8 cellular contexts compared by ENCODE assay signal in genomic region chr16:74605746-74606520, GRCh38. TPM values are rescaled to one million over a fixed set of nuclear protein-coding genes. Genes with fewer than 3 reads are reported as not detected.
DNase-seq lines count a peak whose midpoint lies in the region; ATAC-seq and TF ChIP-seq lines count a peak whose summit lies in the region.

No MANE protein-coding gene starts in this region.

- CTCF ChIA-PET in BJ (lab: Yijun Ruan, JAX) = interaction anchor here (1.8 kb wide), 1 partner anchor 17 kb away, joined by 9 read pairs; no protein-coding TSS in a partner anchor

- no peak for ATAC-seq in activated T-cell treated with anti-CD3 and anti-CD28 coated beads, Interleukin-2, amount 50 U/mL, for 72 hours (replicated peaks in 1 of 2)
- ATAC-seq in right cardiac atrium = no peak

- H3K23me2 ChIP-seq in H9 (ENCODE audit: insufficient read length, low read depth, low read length, poor library complexity, severe bottlenecking) = peaks cover 8% of the 10 kb centered on the region

- H3K4me3 ChIP-seq in BJ (ENCODE audit: low read depth, low read length) (peak overlapping the region; percentile 93), right cardiac atrium (ENCODE audit: low read length) (peak overlapping the region; percentile 77), skeletal muscle cell (ENCODE audit: low read depth, low read length) (peak overlapping the region; percentile 89)

- H3K4me3 Mint-ChIP-seq in H9 = peak overlapping the region; percentile 97 to 98
- H3K4me3 Mint-ChIP-seq in activated T-cell treated with anti-CD3 and anti-CD28 coated beads, Interleukin-2, amount 50 U/mL, for 72 hours = peak overlapping the region; percentile 97 to 98

- peaks cover 2 to 5% (median 4%) of the 10 kb centered on the region in 3 experiments; a peak in 5 of 7 replicates for H3K36me3 Mint-ChIP-seq in H9 (ENCODE audit: insufficient read depth in 1 of 3, low read depth in 3 of 3)
- H3K36me3 Mint-ChIP-seq in activated T-cell treated with anti-CD3 and anti-CD28 coated beads, Interleukin-2, amount 50 U/mL, for 72 hours (ENCODE audit: insufficient read depth in 2 of 2) = peaks cover 4% of the 10 kb centered on the region in 2 donors

- peaks cover 29% of the 10 kb centered on the region; the same call in 1 of the 2 replicates for H3K79me2 ChIP-seq in H9 (ENCODE audit: insufficient read depth, low read length)

- H2BK5ac ChIP-seq in H9 (ENCODE audit: insufficient read length, low read length) = peak overlapping the region; percentile 21

- no peaks in the 10 kb centered on the region for H4K20me1 ChIP-seq in H9 (ENCODE audit: control insufficient read depth, insufficient read depth, insufficient read length)

- peak overlapping the region; percentile 95 for H3K9ac ChIP-seq in H9 (ENCODE audit: extremely low read depth, insufficient read length, low read length)

- peak overlapping the region; percentile 25 for H4K5ac ChIP-seq in H9 (ENCODE audit: insufficient read length, low read depth, low read length)

- H2BK120ac ChIP-seq in H9 (ENCODE audit: low read depth, low read length, poor library complexity, severe bottlenecking) = no peak overlapping the region

- no peak overlapping the region for H3K4ac ChIP-seq in H9 (ENCODE audit: low read depth, low read length)

- H3K9me3 ChIP-seq in H9 (ENCODE audit: control insufficient read depth, low read depth, low read length) = no peaks in the 10 kb centered on the region
- no peaks in the 10 kb centered on the region for H3K9me3 ChIP-seq in right cardiac atrium (ENCODE audit: control insufficient read depth, low read length)

- WGBS in H9 (ENCODE audit: extremely low coverage, insufficient read length, low lambda C conversion rate) = no CpG with 5 or more reads among the region's 17 CpGs
- 3% methylated on average over 17 of the region's 17 CpGs for WGBS in right cardiac atrium

- H3K36me3 ChIP-seq in BJ (ENCODE audit: control insufficient read depth, insufficient read depth, low read length) = no peaks in the 10 kb centered on the region

- peak overlapping the region; percentile 89 for H3K18ac ChIP-seq in H9 (ENCODE audit: insufficient read length, low read depth, low read length)

- no peaks in the 10 kb centered on the region for H3K79me1 ChIP-seq in H9 (ENCODE audit: insufficient read depth, low read depth, low read length, poor library complexity, severe bottlenecking)

- peak overlapping the region; percentile 93 for H3K14ac ChIP-seq in H9 (ENCODE audit: insufficient read depth, low read length)

- H2BK15ac ChIP-seq in H9 (ENCODE audit: low read depth, low read length) = no peak overlapping the region

- TF ChIP-seq CTCF in BJ (IDR thresholded peaks at IDR 0.05; ENCODE audit: insufficient read depth, low read depth, low read length) (no peak), H9 (conservative IDR thresholded peaks at IDR 0.05) (no peak)

- H3K4me1 ChIP-seq in H9 (ENCODE audit: insufficient read depth, low read length) (peaks cover 4% of the 10 kb centered on the region; the same call in 1 of the 2 replicates), right cardiac atrium (ENCODE audit: control insufficient read depth, insufficient read depth, low read length) (peaks cover 2% of the 10 kb centered on the region)

- H2BK20ac ChIP-seq in H9 (ENCODE audit: low read depth, low read length, poor library complexity, severe bottlenecking) = no peak overlapping the region

- no peaks in the 10 kb centered on the region; a peak in 1 of 5 replicates for H3K9me3 Mint-ChIP-seq in H9
- no peaks in the 10 kb centered on the region for H3K9me3 Mint-ChIP-seq in activated T-cell treated with anti-CD3 and anti-CD28 coated beads, Interleukin-2, amount 50 U/mL, for 72 hours

- peak overlapping the region; percentile 84 for H3K4me2 ChIP-seq in H9 (ENCODE audit: insufficient read depth, insufficient read length, low read length)

- peaks cover 40 to 46% of the 10 kb centered on the region in 2 experiments for H3K4me1 Mint-ChIP-seq in H9
- H3K4me1 Mint-ChIP-seq in activated T-cell treated with anti-CD3 and anti-CD28 coated beads, Interleukin-2, amount 50 U/mL, for 72 hours (ENCODE audit: low read depth) = peaks cover 73% of the 10 kb centered on the region

- no peak overlapping the region for H3K56ac ChIP-seq in H9 (ENCODE audit: insufficient read length, low read depth, low read length)

- no peak overlapping the region for H2AFZ ChIP-seq in H9 (ENCODE audit: low read length)

- peak overlapping the region; percentile 89 to 99 (median 99) for H3K27ac Mint-ChIP-seq in H9
- peak overlapping the region; percentile 96 for H3K27ac Mint-ChIP-seq in activated T-cell treated with anti-CD3 and anti-CD28 coated beads, Interleukin-2, amount 50 U/mL, for 72 hours

- no peak overlapping the region for H2AK5ac ChIP-seq in H9 (ENCODE audit: insufficient read length, low read length)

- H3K27me3 Mint-ChIP-seq in H9 (ENCODE audit: low read depth) = no peaks in the 10 kb centered on the region
- no peaks in the 10 kb centered on the region for H3K27me3 Mint-ChIP-seq in activated T-cell treated with anti-CD3 and anti-CD28 coated beads, Interleukin-2, amount 50 U/mL, for 72 hours (ENCODE audit: low read depth)

- H3K27ac ChIP-seq in H9 (ENCODE audit: insufficient read length, low read depth, low read length) (peak overlapping the region; percentile 46), right cardiac atrium (ENCODE audit: low read length) (peak overlapping the region; percentile 90)

- no peak overlapping the region for H2BK12ac ChIP-seq in H9 (ENCODE audit: insufficient read length, low read depth, low read length)

- H4K91ac ChIP-seq in H9 (ENCODE audit: insufficient read length, low read depth, low read length) = peak overlapping the region; percentile 31

- H3K27me3 ChIP-seq in BJ (ENCODE audit: control insufficient read depth, insufficient read depth, low read length) = no peaks in the 10 kb centered on the region
- no peaks in the 10 kb centered on the region for H3K27me3 ChIP-seq in H9 (ENCODE audit: insufficient read depth, low read length)
- H3K27me3 ChIP-seq in right cardiac atrium (ENCODE audit: control insufficient read depth, insufficient read depth) = no peaks in the 10 kb centered on the region

- H3K23ac ChIP-seq in H9 (ENCODE audit: insufficient read length, low read depth, low read length) = no peak overlapping the region

- H3T11ph ChIP-seq in H9 (ENCODE audit: low read length) = no peak overlapping the region

- H4K8ac ChIP-seq in H9 (replicated peaks; ENCODE audit: insufficient read length, low read depth, low read length) = no peak overlapping the region

- POLR2A ChIA-PET in BJ (lab: Charles Lee) = no interaction called here

- DNase-seq in BJ (ENCODE audit: low read depth) (no peak), H9 (no peak), right cardiac atrium (no peak), skeletal muscle cell (ENCODE audit: low read depth) (no peak), retina (no peak), NCI-H774 (lab: John Stamatoyannopoulos, UW) (no peak)
- no peak for DNase-seq in activated T-cell treated with anti-CD3 and anti-CD28 coated beads, Interleukin-2, amount 50 U/mL, for 72 hours
- DNase-seq in stimulated activated CD4-positive, alpha-beta T cell treated with anti-CD3 and anti-CD28 coated beads, Interleukin-2, amount 100 ng/mL, for 48 hours = no peak

- intact Hi-C loops in right cardiac atrium (cut with DNase I) = loop anchor here in 2 of 4 donors (10.0 kb wide), 2 partner anchors 51 to 101 kb away; no protein-coding TSS in a partner anchor

RNA-seq across cellular contexts. Expression of gene GLG1, which starts 1.0 kb away (rescaled TPM):
- polyA plus RNA-seq in BJ (2011; rRNA removed) (88.6 and 92.9 TPM in 2 replicates), right cardiac atrium (46.8 TPM)
- polyA minus RNA-seq in BJ (2011; rRNA and poly(A)+ RNA removed) = 75.4 and 91.5 TPM in 2 replicates
- total RNA-seq in H9 (2021) (133 and 135 TPM in 2 replicates), right cardiac atrium (100 to 1,000 TPM in 1 of 4 donors, 10 to 100 TPM in 3; 91.6 to 109 (median 99.2) TPM)
- 10 to 100 TPM; 67.4 to 72.3 TPM for total RNA-seq in activated T-cell treated with anti-CD3 and anti-CD28 coated beads, Interleukin-2, amount 50 U/mL, for 72 hours
